13 cellular contexts compared by ENCODE assay signal in the genomic region with DNA sequence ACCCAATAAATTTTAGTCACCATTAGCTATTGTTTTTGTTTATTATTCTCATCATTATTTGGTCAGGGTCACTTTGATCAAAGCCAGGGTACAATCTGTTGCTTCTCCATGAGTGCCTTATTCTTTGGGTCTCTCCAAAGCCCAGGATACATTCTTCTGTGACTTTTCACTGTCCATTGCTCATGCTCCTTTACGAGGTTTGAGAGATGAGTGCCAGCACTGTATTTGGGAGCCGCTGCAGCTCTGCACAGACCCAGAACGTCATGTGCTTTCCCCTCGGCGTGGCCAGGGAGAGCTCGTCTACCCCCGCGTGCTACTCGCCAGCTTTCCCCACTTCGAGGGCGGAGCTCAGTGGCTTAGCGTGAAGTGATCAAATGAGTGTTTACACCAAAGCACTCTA.
DNase-seq lines count a peak whose midpoint lies in the region; ATAC-seq and TF ChIP-seq lines count a peak whose summit lies in the region.
"Had no signal": no experiment of that assay in that cellular context is flagged by ENCODE, and none has a peak within 500 bp of the region (broad histone marks: within the 10 kb centered on the region; RNA-seq: fewer than 3 reads in every experiment).

No MANE protein-coding gene starts in this region.

- DNase-seq in GM04503 (ENCODE audit: low read depth), result peak; percentile 73
- no peak for DNase-seq in breast epithelium (ENCODE audit: low spot score in 2 of 2)
- DNase-seq in left colon, result peak; percentile 39 to 81
- no peak for DNase-seq in smooth muscle cell (lab: John Stamatoyannopoulos, UW; ENCODE audit: unreplicated experiment)
- DNase-seq in GM10266 (ENCODE audit: extremely low spot score), result no peak
- DNase-seq in occipital lobe (lab: John Stamatoyannopoulos, UW), result no peak
- DNase-seq in NCI-H774 (lab: John Stamatoyannopoulos, UW), result no peak
- DNase-seq: activated CD4-positive, alpha-beta T cell treated with anti-CD3 and anti-CD28 coated beads, Interleukin-2, amount 50 U/mL, for 48 hours; Calu3; NCI-H1436 treated with DMSO at 0.1 percent for 48 hours; SHP77 treated with DMSO at 0.1 percent for 48 hours had no signal

- H3K36me3 ChIP-seq in breast epithelium (no peaks in the 10 kb centered on the region), smooth muscle cell (ENCODE audit: low read depth) (no peaks in the 10 kb centered on the region)

- H3F3A ChIP-seq in smooth muscle cell (ENCODE audit: low read depth), result peaks cover 47% of the 10 kb centered on the region

- intact Hi-C loops in breast epithelium (cut with DNase I; ENCODE audit: low total_unique reads) (no loop called here), left colon (cut with DNase I, micrococcal nuclease) (no loop called here)

- no peaks in the 10 kb centered on the region for H4K20me1 ChIP-seq in smooth muscle cell (ENCODE audit: low read depth)

- TF ChIP-seq POLR2A in breast epithelium (IDR thresholded peaks at IDR 0.05), result no peak

- ATAC-seq in left colon, result peak; percentile 19
- ATAC-seq in HG03175 (IDR thresholded peaks at IDR 0.05; ENCODE audit: unreplicated experiment), result no peak

- no peak overlapping the region for H3K4me3 ChIP-seq in breast epithelium
- H3K4me3 ChIP-seq in smooth muscle cell, result no peak overlapping the region

- H3K27me3 ChIP-seq in breast epithelium (no peaks in the 10 kb centered on the region), smooth muscle cell (ENCODE audit: low read depth) (no peaks in the 10 kb centered on the region)

- peak overlapping the region; percentile 82 to 89 for H3K27ac ChIP-seq in breast epithelium
- H3K27ac ChIP-seq in smooth muscle cell (ENCODE audit: low read depth), result peak overlapping the region; percentile 97
- H3K27ac ChIP-seq: HL-60 had no signal

- H3K9me3 ChIP-seq in breast epithelium, result no peaks in the 10 kb centered on the region
- no peaks in the 10 kb centered on the region for H3K9me3 ChIP-seq in smooth muscle cell (replicated peaks; ENCODE audit: low read depth)

- H3K9ac ChIP-seq in smooth muscle cell (ENCODE audit: low read depth), result peak overlapping the region; percentile 93

- 7% methylated on average over 12 of the region's 12 CpGs for WGBS in smooth muscle cell (ENCODE audit: low lambda C conversion rate)

- TF ChIP-seq CTCF in breast epithelium (IDR thresholded peaks at IDR 0.05), result no peak
- TF ChIP-seq CTCF in smooth muscle cell (IDR thresholded peaks at IDR 0.05; ENCODE audit: borderline replicate concordance, insufficient read depth, poor library complexity, severe bottlenecking), result no peak
- TF ChIP-seq CTCF in GM10266 (IDR thresholded peaks at IDR 0.05; ENCODE audit: control insufficient read depth, insufficient read depth, low read depth, missing control alignments), result no peak

- peak overlapping the region; percentile 70 for H3K4me2 ChIP-seq in smooth muscle cell

- H3K79me2 ChIP-seq in smooth muscle cell (ENCODE audit: low read depth), result peaks cover 27% of the 10 kb centered on the region

- H3K4me1 ChIP-seq in breast epithelium (no peaks in the 10 kb centered on the region), smooth muscle cell (ENCODE audit: low read depth) (peaks cover 24% of the 10 kb centered on the region)

- H2AFZ ChIP-seq in smooth muscle cell (ENCODE audit: low read depth), result no peak overlapping the region

Comparison
In these comparisons a context has a peak if more than half of its experiments do, and no peak if none do; other contexts are left out.
1. DNase-seq: peak in GM04503 (single experiment) and left colon (2 of 2); none in breast epithelium (0 of 2), smooth muscle cell (single experiment), GM10266 (single experiment), occipital lobe (single experiment) and NCI-H774 (single experiment).